In the genomic region with DNA sequence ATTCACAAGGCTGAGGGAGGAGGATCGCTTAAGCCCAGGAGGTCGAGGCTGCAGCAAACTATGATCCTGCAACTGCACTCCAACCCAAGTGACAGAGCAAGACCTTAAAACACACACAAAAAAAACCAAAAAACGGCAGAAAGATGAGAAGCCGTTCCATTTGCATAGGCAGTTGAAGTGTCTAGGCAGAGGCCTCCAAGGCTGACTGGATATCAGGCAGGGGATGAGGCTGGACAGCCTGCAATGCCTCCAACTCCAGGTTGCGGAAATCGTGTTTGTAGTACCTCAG, we compare ENCODE assay signal across 8 cellular contexts. TPM values are rescaled to one million over a fixed set of nuclear protein-coding genes. Genes with fewer than 3 reads are reported as not detected.
DNase-seq lines count a peak whose midpoint lies in the region; ATAC-seq and TF ChIP-seq lines count a peak whose summit lies in the region.

No MANE protein-coding gene starts in this region.

- H3K4me2 ChIP-seq in mesendoderm (ENCODE audit: low read length): no peak overlapping the region

- H3K27ac ChIP-seq in heart left ventricle (peak overlapping the region in 11 of 12 donors; percentile 59 to 98 (median 94)), mesendoderm (ENCODE audit: low read depth, low read length) (no peak overlapping the region), upper lobe of left lung (peak overlapping the region in 3 of 4 donors; percentile 96 to 98 (median 97))

- no peak overlapping the region for H2BK15ac ChIP-seq in mesendoderm (replicated peaks; ENCODE audit: low read depth)

- no peak overlapping the region for H3K4ac ChIP-seq in mesendoderm (ENCODE audit: low read depth, low read length)

- H3K4me3 ChIP-seq in heart left ventricle (peak overlapping the region in 11 of 12 donors; percentile 34 to 80 (median 63)), astrocyte of the spinal cord (ENCODE audit: low read depth, low read length) (peak overlapping the region; percentile 63), mesendoderm (ENCODE audit: low read length) (no peak overlapping the region), upper lobe of left lung (peak overlapping the region in 3 of 4 donors; percentile 66 to 82 (median 81))

- H3K36me3 ChIP-seq in heart left ventricle (peaks cover 0 to 5% (median 0%) of the 10 kb centered on the region in 9 donors), mesendoderm (ENCODE audit: control insufficient read depth, insufficient read depth, low read length) (no peaks in the 10 kb centered on the region), upper lobe of left lung (peaks cover 0 to 2% (median under 1%) of the 10 kb centered on the region in 4 donors)

- H4K8ac ChIP-seq in mesendoderm (ENCODE audit: low read depth, low read length): no peak overlapping the region

- TF ChIP-seq EP300 in upper lobe of left lung (IDR thresholded peaks at IDR 0.05): no peak

- H3K9ac ChIP-seq in mesendoderm (ENCODE audit: low read length): peak overlapping the region; percentile 57

- TF ChIP-seq CTCF in heart left ventricle (IDR thresholded peaks at IDR 0.05) (no peak), astrocyte of the spinal cord (IDR thresholded peaks at IDR 0.05; ENCODE audit: low read depth, low read length) (no peak), upper lobe of left lung (IDR thresholded peaks at IDR 0.05) (no peak)

- no peaks in the 10 kb centered on the region for H3K27me3 ChIP-seq in heart left ventricle
- no peaks in the 10 kb centered on the region for H3K27me3 ChIP-seq in mesendoderm (ENCODE audit: insufficient read depth, low read length, poor library complexity)
- H3K27me3 ChIP-seq in upper lobe of left lung: no peaks in the 10 kb centered on the region

- no peak overlapping the region for H3K23ac ChIP-seq in mesendoderm (ENCODE audit: low read length)

- H3K79me2 ChIP-seq in mesendoderm (ENCODE audit: control insufficient read depth, insufficient read depth, low read length): peaks cover 11% of the 10 kb centered on the region

- WGBS in heart left ventricle, 4 donors: 30% methylated on average over 6 of the region's 6 CpGs
- no CpG with 5 or more reads among the region's 6 CpGs for WGBS in mesendoderm (ENCODE audit: extremely low coverage, insufficient coverage, low lambda C conversion rate)
- WGBS in upper lobe of left lung, 2 donors: 26 to 28% methylated on average over 6 of the region's 6 CpGs

- H3K4me1 ChIP-seq in heart left ventricle (peaks cover 0 to 22% (median 9%) of the 10 kb centered on the region in 12 donors), mesendoderm (ENCODE audit: control insufficient read depth, low read depth, low read length) (no peaks in the 10 kb centered on the region), upper lobe of left lung (peaks cover 11 to 31% (median 17%) of the 10 kb centered on the region in 4 donors)

- intact Hi-C loops in heart left ventricle (cut with DNase I): loop anchor here in 9 of 10 donors (1.0 to 5.0 kb wide), 5 partner anchors 47 to 264 kb away; a partner anchor contains a TSS
- intact Hi-C loops in Right ventricle myocardium inferior (cut with DNase I): loop anchor here (1.0 to 10.0 kb wide), 2 partner anchors 77 to 477 kb away; a partner anchor contains a TSS

- no peak overlapping the region for H2BK120ac ChIP-seq in mesendoderm (ENCODE audit: low read depth, low read length)

- peak overlapping the region; percentile 22 for H3K56ac ChIP-seq in mesendoderm (ENCODE audit: low read length)

- H2AK5ac ChIP-seq in mesendoderm (ENCODE audit: low read length): no peak overlapping the region

- H2BK5ac ChIP-seq in mesendoderm (ENCODE audit: low read length): no peak overlapping the region

- H3K18ac ChIP-seq in mesendoderm (ENCODE audit: low read length): no peak overlapping the region

- in situ Hi-C loops in astrocyte of the spinal cord (cut with HindIII; ENCODE audit: low sequenced_read_pairs): no loop called here

- no peak for DNase-seq in heart left ventricle
- DNase-seq in Right ventricle myocardium inferior (ENCODE audit: missing footprints): no peak
- no peak for DNase-seq in astrocyte of the spinal cord (ENCODE audit: low read depth, low spot score)
- DNase-seq in mesendoderm: no peak
- DNase-seq in upper lobe of left lung: no peak
- DNase-seq in stimulated activated CD4-positive, alpha-beta T cell treated with anti-CD3 and anti-CD28 coated beads, Interleukin-15, amount 100 ng/mL, for 24 hours: no peak
- no peak for DNase-seq in cortex of kidney (lab: John Stamatoyannopoulos, UW)

- ATAC-seq in heart left ventricle (no peak), Right ventricle myocardium inferior (no peak), upper lobe of left lung (ENCODE audit: low FRiP score in 2 of 2) (no peak), HG03175 (IDR thresholded peaks at IDR 0.05; ENCODE audit: unreplicated experiment) (no peak)

- H3K79me1 ChIP-seq in mesendoderm (ENCODE audit: low read length): peaks cover 8% of the 10 kb centered on the region

- no peak overlapping the region for H4K5ac ChIP-seq in mesendoderm (ENCODE audit: low read length)

- H3K9me3 ChIP-seq in heart left ventricle (no peaks in the 10 kb centered on the region), upper lobe of left lung (no peaks in the 10 kb centered on the region)

- TF ChIP-seq POLR2A in heart left ventricle (IDR thresholded peaks at IDR 0.05): no peak
- TF ChIP-seq POLR2A in upper lobe of left lung (IDR thresholded peaks at IDR 0.05): no peak

RNA-seq across cellular contexts. Expression of a gene that starts 2.0 kb away (rescaled TPM):
- total RNA-seq in heart left ventricle (10 to 100 TPM in 2 of 9 donors, 1 to 10 TPM in 7; 4.5 to 15.5 (median 7.9) TPM), Right ventricle myocardium inferior (6.3 TPM), upper lobe of left lung (10 to 100 TPM in 4 of 6 donors, 1 to 10 TPM in 2; 7.3 to 40.9 (median 15.5) TPM)
- 1 to 10 TPM; 7.9 to 9.1 TPM for polyA plus RNA-seq in heart left ventricle
- polyA plus RNA-seq in mesendoderm (2013, experiment 1 of 2): 46.9 TPM
- polyA plus RNA-seq in mesendoderm (2013, experiment 2 of 2): 47.5 TPM

RNA-seq across cellular contexts. Expression of a gene that starts 25.0 kb away (rescaled TPM):
- total RNA-seq in heart left ventricle (10 to 100 TPM in 5 of 9 donors, 1 to 10 TPM in 4; 6.4 to 22.2 (median 12.2) TPM), Right ventricle myocardium inferior (8.7 TPM), upper lobe of left lung (10 to 100 TPM in 2 of 6 donors, 1 to 10 TPM in 4; 4.2 to 14.5 (median 7.1) TPM)
- 10 to 100 TPM in 1 of 2 donors, 1 to 10 TPM in 1; 3.7 to 13.5 TPM for polyA plus RNA-seq in heart left ventricle
- 1.7 TPM for polyA plus RNA-seq in mesendoderm (2013, experiment 1 of 2)
- polyA plus RNA-seq in mesendoderm (2013, experiment 2 of 2): 1.6 TPM

RNA-seq across cellular contexts. Expression of a gene that starts 27.5 kb away (rescaled TPM):
- 10 to 100 TPM in 6 of 9 donors, 1 to 10 TPM in 3; 8.5 to 28.9 (median 14.1) TPM for total RNA-seq in heart left ventricle
- 10 to 100 TPM in 1 of 2 donors, 1 to 10 TPM in 1; 8.1 to 10.8 TPM for polyA plus RNA-seq in heart left ventricle
- total RNA-seq in Right ventricle myocardium inferior: 11.4 TPM
- polyA plus RNA-seq in mesendoderm (2013, experiment 1 of 2): 3.6 TPM
- polyA plus RNA-seq in mesendoderm (2013, experiment 2 of 2): 3.5 TPM
- total RNA-seq in upper lobe of left lung: 10 to 100 TPM; 22.2 to 33.9 (median 28.4) TPM

RNA-seq across cellular contexts. Expression of a gene that starts 27.5 kb away (rescaled TPM):
- total RNA-seq in heart left ventricle: 10 to 100 TPM; 23.1 to 35.5 (median 28.1) TPM
- 10 to 100 TPM; 30.5 to 43.4 TPM for polyA plus RNA-seq in heart left ventricle
- total RNA-seq in Right ventricle myocardium inferior: 32.2 TPM
- polyA plus RNA-seq in mesendoderm (2013, experiment 1 of 2): 24.5 TPM
- 23.1 TPM for polyA plus RNA-seq in mesendoderm (2013, experiment 2 of 2)
- total RNA-seq in upper lobe of left lung: 10 to 100 TPM; 15.7 to 32.8 (median 28.2) TPM

RNA-seq across cellular contexts. Expression of a gene that starts 36.2 kb away (rescaled TPM):
- total RNA-seq in heart left ventricle (10 to 100 TPM in 3 of 9 donors, 1 to 10 TPM in 6; 4.6 to 12.1 (median 9.0) TPM), Right ventricle myocardium inferior (9.4 TPM), upper lobe of left lung (10 to 100 TPM in 5 of 6 donors, 1 to 10 TPM in 1; 9.1 to 30.4 (median 17.0) TPM)
- polyA plus RNA-seq in heart left ventricle: 1 to 10 TPM; 8.1 to 9.3 TPM
- polyA plus RNA-seq in mesendoderm (2013, experiment 1 of 2): 27.7 TPM
- polyA plus RNA-seq in mesendoderm (2013, experiment 2 of 2): 25.3 TPM
